30 cellular contexts compared by ENCODE assay signal in the genomic region with DNA sequence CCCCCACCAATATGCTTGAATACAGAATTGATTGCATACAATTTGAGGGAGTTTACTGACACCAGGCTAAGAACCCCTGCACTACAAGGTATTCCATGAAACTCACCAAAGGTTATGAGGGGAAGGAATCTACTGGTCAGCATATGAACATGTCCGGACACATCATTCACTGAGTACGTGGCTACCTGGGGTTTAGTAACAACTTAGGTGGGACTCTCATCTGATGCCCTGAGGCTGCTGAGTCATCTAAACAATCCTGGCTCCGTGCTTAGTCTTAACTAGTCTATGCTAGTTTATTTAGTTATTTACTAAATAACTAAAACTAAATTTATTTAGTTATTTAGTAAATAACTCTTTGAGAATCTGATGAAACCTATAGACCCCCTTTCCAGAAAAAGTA. TPM values are rescaled to one million over a fixed set of nuclear protein-coding genes. Genes with fewer than 3 reads are reported as not detected.
DNase-seq lines count a peak whose midpoint lies in the region; ATAC-seq, FAIRE-seq and TF ChIP-seq lines count a peak whose summit lies in the region.
"Had no signal": no experiment of that assay in that cellular context is flagged by ENCODE, and none has a peak within 500 bp of the region (broad histone marks: within the 10 kb centered on the region; RNA-seq: fewer than 3 reads in every experiment).

No MANE protein-coding gene starts in this region.

- TF ChIP-seq CTCF in K562 (IDR thresholded peaks at IDR 0.05 in 2 of 3, conservative IDR thresholded peaks at IDR 0.05 in 1 of 3; ENCODE audit: insufficient read depth in 2 of 3, low read depth in 1 of 3, low read length in 3 of 3) = no peak

- H3K27me3 Mint-ChIP-seq in activated CD4-positive, alpha-beta T cell treated with anti-CD3 and anti-CD28 coated beads for 36 hours = no peaks in the 10 kb centered on the region
- H3K27me3 Mint-ChIP-seq: activated naive CD8-positive, alpha-beta T cell treated with anti-CD3 and anti-CD28 coated beads, Interleukin-2, amount 50 U/mL, for 24 hours; IgD-negative memory B cell; naive thymus-derived CD8-positive, alpha-beta T cell; T-helper 17 cell had no signal

- no peak overlapping the region for H3K27ac Mint-ChIP-seq in activated CD4-positive, alpha-beta T cell treated with anti-CD3 and anti-CD28 coated beads for 36 hours
- H3K27ac Mint-ChIP-seq: activated naive CD8-positive, alpha-beta T cell treated with anti-CD3 and anti-CD28 coated beads, Interleukin-2, amount 50 U/mL, for 24 hours; T-helper 17 cell had no signal

- POLR2A ChIA-PET in K562 (lab: Yijun Ruan, JAX) = no interaction called here
- POLR2A ChIA-PET in activated CD4-positive, alpha-beta T cell treated with anti-CD3 and anti-CD28 coated beads for 36 hours (lab: Charles Lee) = no interaction called here

- WGBS in K562 (ENCODE audit: insufficient coverage, low coverage, missing lambda C conversion rate) = 56% methylated on average over 3 of the region's 3 CpGs

- ATAC-seq in K562 (no peak), HG03571 (IDR thresholded peaks at IDR 0.05; ENCODE audit: unreplicated experiment) (no peak)
- no peak for ATAC-seq in activated CD4-positive, alpha-beta T cell treated with anti-CD3 and anti-CD28 coated beads for 36 hours
- ATAC-seq: activated naive CD8-positive, alpha-beta T cell treated with anti-CD3 and anti-CD28 coated beads, Interleukin-2, amount 50 U/mL, for 24 hours; body of pancreas; GM12878; left lobe of liver; naive thymus-derived CD8-positive, alpha-beta T cell; psoas muscle; T-helper 17 cell had no signal

- no peaks in the 10 kb centered on the region for H3K27me3 ChIP-seq in K562 (ENCODE audit: control insufficient read depth in 2 of 2, insufficient read depth in 2 of 2, low read length in 2 of 2)
- H3K27me3 ChIP-seq: body of pancreas, MG63, testis had no signal

- no peaks in the 10 kb centered on the region for H4K20me1 ChIP-seq in K562 (replicated peaks; ENCODE audit: control insufficient read depth, insufficient read depth, low read length)

- peaks cover 68% of the 10 kb centered on the region for H3K36me3 ChIP-seq in K562 (ENCODE audit: control insufficient read depth, insufficient read depth, low read length)

- FAIRE-seq in K562 (lab: Jason Lieb, UNC) = no peak
- FAIRE-seq: GM12878 had no signal

- H3K79me2 ChIP-seq in K562 (ENCODE audit: control insufficient read depth, insufficient read depth, low read length) = peaks cover 53% of the 10 kb centered on the region

- H3K4me3 Mint-ChIP-seq in activated CD4-positive, alpha-beta T cell treated with anti-CD3 and anti-CD28 coated beads for 36 hours = no peak overlapping the region
- H3K4me3 Mint-ChIP-seq: activated naive CD8-positive, alpha-beta T cell treated with anti-CD3 and anti-CD28 coated beads, Interleukin-2, amount 50 U/mL, for 24 hours; IgD-negative memory B cell; naive thymus-derived CD8-positive, alpha-beta T cell; T-helper 17 cell had no signal

- H3K9ac ChIP-seq in K562 (ENCODE audit: insufficient read depth in 1 of 2, low read depth in 2 of 2, low read length in 2 of 2) = no peak overlapping the region
- H3K9ac ChIP-seq: SK-N-SH had no signal

- no peak overlapping the region for H2AFZ ChIP-seq in K562 (ENCODE audit: low read depth, low read length)

- in situ Hi-C loops in K562 (cut with MboI) (no loop called here), KBM-7 (cut with MboI; ENCODE audit: low pct_unique_long_range_greater_than_20kb, low sequenced_read_pairs) (no loop called here)

- no peak overlapping the region for H3K4me2 ChIP-seq in K562 (ENCODE audit: insufficient read depth, low read length)
- H3K4me2 ChIP-seq: SK-N-SH had no signal

- H3K9me1 ChIP-seq in K562 (ENCODE audit: control insufficient read depth, insufficient read depth, low read length) = no peaks in the 10 kb centered on the region

- TF ChIP-seq EP300 in K562 (IDR thresholded peaks at IDR 0.05; ENCODE audit: low read length) = no peak

- H3K4me1 Mint-ChIP-seq in activated CD4-positive, alpha-beta T cell treated with anti-CD3 and anti-CD28 coated beads for 36 hours = peaks cover 22% of the 10 kb centered on the region

- CTCF ChIA-PET in K562 (lab: Yijun Ruan, JAX; ENCODE audit: low intra/inter-chr PET ratio) = no interaction called here
- CTCF ChIA-PET in activated CD4-positive, alpha-beta T cell treated with anti-CD3 and anti-CD28 coated beads for 36 hours (lab: Charles Lee) = interaction anchor here (1.6 kb wide), 1 partner anchor 25 kb away, joined by 4 read pairs; no protein-coding TSS in a partner anchor

- intact Hi-C loops in K562 (cut with micrococcal nuclease) = no loop called here
- intact Hi-C loops in activated CD4-positive, alpha-beta T cell treated with anti-CD3 and anti-CD28 coated beads for 36 hours (cut with DNase I, micrococcal nuclease) = no loop called here

- DNase-seq in LoVo (ENCODE audit: low spot score) (peak; percentile 38), K562 (ENCODE audit: extremely low read depth in 1 of 4, low spot score in 3 of 4) (no peak), iris pigment epithelial cell (ENCODE audit: low read depth) (peak; percentile 56), ureter (ENCODE audit: low spot score) (peak; percentile 60), KBM-7 (no peak), ecto neural progenitor cell (ENCODE audit: low spot score) (no peak)
- DNase-seq in activated CD4-positive, alpha-beta T cell treated with anti-CD3 and anti-CD28 coated beads for 36 hours = no peak
- DNase-seq: activated CD4-positive, alpha-beta T cell treated with anti-CD3 and anti-CD28 coated beads for 4 hours; activated gamma-delta T cell; activated naive CD8-positive, alpha-beta T cell treated with anti-CD3 and anti-CD28 coated beads, Interleukin-2, amount 50 U/mL, for 24 hours; activated T-cell treated with anti-CD3 and anti-CD28 coated beads, Interleukin-2, amount 50 U/mL, for 1 hour; body of pancreas; Calu3; effector CD8-positive, alpha-beta T cell; foreskin melanocyte; MG63; naive thymus-derived CD8-positive, alpha-beta T cell; NCI-H2029 treated with DMSO at 0.1 percent for 48 hours; NCI-H526; nucleus accumbens; psoas muscle; RPMI8226; SK-N-SH; stimulated activated naive CD4-positive, alpha-beta T cell treated with Interleukin-2 at 50 U/mL for 16 hours; T-helper 17 cell; testis had no signal

- no peaks in the 10 kb centered on the region for H3K9me3 Mint-ChIP-seq in activated CD4-positive, alpha-beta T cell treated with anti-CD3 and anti-CD28 coated beads for 36 hours (ENCODE audit: low read depth)
- H3K9me3 Mint-ChIP-seq: activated naive CD8-positive, alpha-beta T cell treated with anti-CD3 and anti-CD28 coated beads, Interleukin-2, amount 50 U/mL, for 24 hours; IgD-negative memory B cell; naive thymus-derived CD8-positive, alpha-beta T cell had no signal

- H3K36me3 Mint-ChIP-seq in activated CD4-positive, alpha-beta T cell treated with anti-CD3 and anti-CD28 coated beads for 36 hours (ENCODE audit: low read depth) = peaks cover 15% of the 10 kb centered on the region

- peak overlapping the region; percentile 59; the same call in 2 of the 3 replicates for H3K27ac ChIP-seq in K562 (ENCODE audit: extremely low read depth, low read depth, low read length)
- H3K27ac ChIP-seq: body of pancreas, psoas muscle, testis had no signal

- BruUV-seq in K562 (replicated peaks; lab: Mats Ljungman, UMichigan) = no TSS peak

- TF ChIP-seq RAD21 in K562 (CRISPR knock-in tag; conservative IDR thresholded peaks at IDR 0.05 in 1 of 2, IDR thresholded peaks at IDR 0.05 in 1 of 2) = no peak

- H3K9me3 ChIP-seq in K562 (replicated peaks; ENCODE audit: control insufficient read depth, insufficient read depth, low read depth, low read length) = no peaks in the 10 kb centered on the region
- H3K9me3 ChIP-seq: body of pancreas, MG63, psoas muscle, SK-N-SH, testis had no signal

- H3K4me1 ChIP-seq in K562 (replicated peaks in 1 of 2; ENCODE audit: control insufficient read depth in 2 of 2, insufficient read depth in 2 of 2, low read length in 2 of 2) = peaks cover 15 to 62% of the 10 kb centered on the region in 2 experiments
- H3K4me1 ChIP-seq: body of pancreas, testis had no signal

- TF ChIP-seq POLR2A in K562 (conservative IDR thresholded peaks at IDR 0.05) = no peak

- no peak overlapping the region for H3K4me3 ChIP-seq in K562
- H3K4me3 ChIP-seq: body of pancreas, GM12878, MG63, psoas muscle, testis had no signal

RNA-seq across cellular contexts. Expression of gene PI4K2A, which starts 11.3 kb away (rescaled TPM):
- 13.6 and 25.0 TPM in 2 replicates for total RNA-seq in K562 (2011; cell fraction: chromatin; rRNA removed; ENCODE audit: low replicate concordance)
- 15.9 and 17.7 TPM in 2 replicates for total RNA-seq in K562 (2011; cell fraction: nucleolus; rRNA removed)
- 19.7 and 21.3 TPM in 2 replicates for total RNA-seq in K562 (2011; cell fraction: nucleoplasm; rRNA removed)
- total RNA-seq in K562 (2014; rRNA removed) (16.5 and 18.2 TPM in 2 replicates), K562 (2014; rRNA removed; fragmentation: Illumina TruSeq; extraction: Trizol) (11.1 and 11.3 TPM in 2 replicates), K562 (2015; rRNA removed; fragmentation: Illumina TruSeq; extraction: Trizol) (12.2 and 13.3 TPM in 2 replicates), K562 (2021) (18.6 and 20.1 TPM in 2 replicates), ureter (16.7 TPM)
- polyA plus RNA-seq in K562 (2011; rRNA removed) (24.2 and 28.4 TPM in 2 replicates), K562 (2014; fragmentation: Illumina TruSeq; extraction: Trizol) (18.9 and 20.3 TPM in 2 replicates), K562 (2014; fragmentation: Nextera tagmentation; extraction: Ambion mirVana) (1 to 10 TPM; 4.4 to 6.3 TPM), K562 (2014; rRNA removed) (16.4 and 18.9 TPM in 2 replicates)
- polyA plus RNA-seq in K562 (2011; cell fraction: cytosol; rRNA removed) = 27.2 and 28.2 TPM in 2 replicates
- polyA plus RNA-seq in K562 (2011; cell fraction: nucleus; rRNA removed) = 18.6 and 20.6 TPM in 2 replicates
- polyA plus RNA-seq in K562 (2012) = 14.1 and 20.3 TPM in 2 replicates
- polyA minus RNA-seq in K562 (2011; rRNA and poly(A)+ RNA removed) = 17.1 and 20.2 TPM in 2 replicates
- polyA minus RNA-seq in K562 (2011; cell fraction: cytosol; rRNA and poly(A)+ RNA removed) = 8.8 and 12.1 TPM in 2 replicates
- polyA minus RNA-seq in K562 (2011; cell fraction: nucleus; rRNA and poly(A)+ RNA removed) = 5.9 and 7.6 TPM in 2 replicates
- total RNA-seq in activated CD4-positive, alpha-beta T cell treated with anti-CD3 and anti-CD28 coated beads for 36 hours = 1 to 10 TPM; 8.5 to 8.9 TPM

RNA-seq across cellular contexts. Expression of gene MORN4, which starts 18.5 kb away (rescaled TPM):
- 12.5 and 13.3 TPM in 2 replicates for total RNA-seq in K562 (2011; cell fraction: chromatin; rRNA removed; ENCODE audit: low replicate concordance)
- total RNA-seq in K562 (2011; cell fraction: nucleolus; rRNA removed) = 9.8 and 11.2 TPM in 2 replicates
- 12.8 and 17.4 TPM in 2 replicates for total RNA-seq in K562 (2011; cell fraction: nucleoplasm; rRNA removed)
- total RNA-seq in K562 (2014; rRNA removed) = 8.8 and 10.9 TPM in 2 replicates
- total RNA-seq in K562 (2014; rRNA removed; fragmentation: Illumina TruSeq; extraction: Trizol) = 10.7 and 11.0 TPM in 2 replicates
- total RNA-seq in K562 (2015; rRNA removed; fragmentation: Illumina TruSeq; extraction: Trizol) = 7.1 and 8.3 TPM in 2 replicates
- 11.4 and 12.1 TPM in 2 replicates for total RNA-seq in K562 (2021)
- polyA plus RNA-seq in K562 (2011; rRNA removed) = 23.9 and 27.6 TPM in 2 replicates
- polyA plus RNA-seq in K562 (2011; cell fraction: cytosol; rRNA removed) = 18.1 and 28.7 TPM in 2 replicates
- 11.7 and 17.4 TPM in 2 replicates for polyA plus RNA-seq in K562 (2011; cell fraction: nucleus; rRNA removed)
- polyA plus RNA-seq in K562 (2012) = 13.1 and 15.7 TPM in 2 replicates
- polyA plus RNA-seq in K562 (2014; fragmentation: Illumina TruSeq; extraction: Trizol) = 14.7 and 19.3 TPM in 2 replicates
- polyA plus RNA-seq in K562 (2014; fragmentation: Nextera tagmentation; extraction: Ambion mirVana) = 10 to 100 TPM; 10.4 to 11.7 TPM
- polyA plus RNA-seq in K562 (2014; rRNA removed) = 18.3 and 28.1 TPM in 2 replicates
- 8.1 and 10.0 TPM in 2 replicates for polyA minus RNA-seq in K562 (2011; rRNA and poly(A)+ RNA removed)
- polyA minus RNA-seq in K562 (2011; cell fraction: cytosol; rRNA and poly(A)+ RNA removed) = 3.1 and 4.8 TPM in 2 replicates
- 1.9 and 3.0 TPM in 2 replicates for polyA minus RNA-seq in K562 (2011; cell fraction: nucleus; rRNA and poly(A)+ RNA removed)
- total RNA-seq in ureter = 12.9 TPM
- total RNA-seq in activated CD4-positive, alpha-beta T cell treated with anti-CD3 and anti-CD28 coated beads for 36 hours = 1 to 10 TPM; 3.9 to 5.3 TPM

RNA-seq across cellular contexts. Expression of gene AVPI1, which starts 35.3 kb away (rescaled TPM):
- total RNA-seq in K562 (2011; cell fraction: chromatin; rRNA removed; ENCODE audit: low replicate concordance) = 0.67 and 5.0 TPM in 2 replicates
- 4.2 and 4.7 TPM in 2 replicates for total RNA-seq in K562 (2011; cell fraction: nucleolus; rRNA removed)
- 3.2 and 4.8 TPM in 2 replicates for total RNA-seq in K562 (2011; cell fraction: nucleoplasm; rRNA removed)
- 10.4 and 15.9 TPM in 2 replicates for total RNA-seq in K562 (2014; rRNA removed)
- 3.8 and 4.4 TPM in 2 replicates for total RNA-seq in K562 (2014; rRNA removed; fragmentation: Illumina TruSeq; extraction: Trizol)
- 7.4 TPM in 2 replicates for total RNA-seq in K562 (2015; rRNA removed; fragmentation: Illumina TruSeq; extraction: Trizol)
- 9.1 and 10.8 TPM in 2 replicates for total RNA-seq in K562 (2021)
- 7.5 and 9.9 TPM in 2 replicates for polyA plus RNA-seq in K562 (2011; rRNA removed)
- 10.4 and 19.0 TPM in 2 replicates for polyA plus RNA-seq in K562 (2011; cell fraction: cytosol; rRNA removed)
- polyA plus RNA-seq in K562 (2011; cell fraction: nucleus; rRNA removed) = 4.1 and 5.1 TPM in 2 replicates
- polyA plus RNA-seq in K562 (2012) = 7.3 and 8.1 TPM in 2 replicates
- 5.8 and 6.6 TPM in 2 replicates for polyA plus RNA-seq in K562 (2014; fragmentation: Illumina TruSeq; extraction: Trizol)
- polyA plus RNA-seq in K562 (2014; fragmentation: Nextera tagmentation; extraction: Ambion mirVana) = 1 to 10 TPM in 1 of 2 experiments, under 1 TPM in 1; 0.90 to 1.9 TPM
- polyA plus RNA-seq in K562 (2014; rRNA removed) = 9.5 and 10.4 TPM in 2 replicates
- polyA minus RNA-seq in K562 (2011; rRNA and poly(A)+ RNA removed) = 3.5 and 4.1 TPM in 2 replicates
- polyA minus RNA-seq in K562 (2011; cell fraction: cytosol; rRNA and poly(A)+ RNA removed) = 6.7 and 13.0 TPM in 2 replicates
- 3.0 and 4.2 TPM in 2 replicates for polyA minus RNA-seq in K562 (2011; cell fraction: nucleus; rRNA and poly(A)+ RNA removed)
- total RNA-seq in ureter = 11.7 TPM
- 1 to 10 TPM; 2.1 to 2.2 TPM for total RNA-seq in activated CD4-positive, alpha-beta T cell treated with anti-CD3 and anti-CD28 coated beads for 36 hours

Comparison
In these comparisons a context has a peak if more than half of its experiments do, and no peak if none do; other contexts are left out.
1. DNase-seq: peak in LoVo (single experiment), iris pigment epithelial cell (single experiment) and ureter (single experiment); none in K562 (0 of 4), KBM-7 (single experiment), ecto neural progenitor cell (single experiment) and activated CD4-positive, alpha-beta T cell treated with anti-CD3 and anti-CD28 coated beads for 36 hours (single experiment).